ENCODE assay signal across 23 cellular contexts in the genomic region with DNA sequence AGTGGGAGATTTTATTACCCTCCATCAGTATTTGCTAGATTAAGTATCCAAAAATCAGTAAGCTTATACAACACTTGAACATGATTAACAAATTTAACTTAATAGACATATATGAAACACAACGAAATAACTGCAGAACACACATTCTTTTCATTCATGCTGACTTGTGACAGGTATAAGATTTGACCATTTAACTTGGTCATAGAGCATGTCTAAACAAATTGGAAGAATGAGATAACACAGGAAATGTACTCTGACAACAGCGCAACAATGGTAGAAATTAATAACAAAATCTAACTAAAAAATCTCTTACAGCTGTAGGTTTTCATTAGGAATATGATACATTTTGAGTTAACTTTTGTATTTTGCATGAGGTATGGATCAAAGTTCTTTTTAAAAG.
"Had no signal": no experiment of that assay in that cellular context is flagged by ENCODE, and none has a peak within 500 bp of the region (broad histone marks: within the 10 kb centered on the region; RNA-seq: fewer than 3 reads in every experiment).

No MANE protein-coding gene starts in this region.

- H3K4me1 ChIP-seq: esophagus squamous epithelium, gastroesophageal sphincter, heart left ventricle, left lung, lower lobe of right lung had no signal

- H3K36me3 ChIP-seq: esophagus squamous epithelium, gastroesophageal sphincter, heart left ventricle, left lung, lower lobe of right lung had no signal

- H3K27me3 ChIP-seq: gastroesophageal sphincter, heart left ventricle, hepatocyte had no signal

- H3K27ac ChIP-seq: coronary artery, esophagus squamous epithelium, gastroesophageal sphincter, heart left ventricle, hepatocyte, left lung, lower lobe of right lung had no signal

- H3K4me3 ChIP-seq: coronary artery, esophagus squamous epithelium, gastroesophageal sphincter, heart left ventricle, hepatocyte, left lung, lower lobe of right lung, mucosa of descending colon had no signal

- FAIRE-seq: endometrium, frontal cortex had no signal

- DNase-seq: effector CD8-positive, alpha-beta T cell; effector memory CD8-positive, alpha-beta T cell; endodermal cell; erythroblast; esophagus squamous epithelium; foreskin fibroblast; heart left ventricle; hypothalamus; immature natural killer cell; islet precursor cell; left cardiac atrium; left ventricle myocardium superior; lower lobe of right lung; mucosa of descending colon; naive B cell; naive thymus-derived CD8-positive, alpha-beta T cell had no signal

- ATAC-seq: effector memory CD8-positive, alpha-beta T cell; esophagus mucosa; gastroesophageal sphincter; heart left ventricle; left cardiac atrium; left lung; left ventricle myocardium superior; lower lobe of right lung; mucosa of descending colon; naive thymus-derived CD8-positive, alpha-beta T cell had no signal
